In genomic region chr14:42428996-42429395, GRCh38 we compare ENCODE assay signal across 11 cellular contexts.
DNase-seq lines count a peak whose midpoint lies in the region; ATAC-seq and TF ChIP-seq lines count a peak whose summit lies in the region.
"Had no signal": no experiment of that assay in that cellular context is flagged by ENCODE, and none has a peak within 500 bp of the region (broad histone marks: within the 10 kb centered on the region; RNA-seq: fewer than 3 reads in every experiment).

No MANE protein-coding gene starts in this region.

- H3K27me3 ChIP-seq in tibial artery = no peaks in the 10 kb centered on the region
- H3K27me3 ChIP-seq in SJCRH30 = no peaks in the 10 kb centered on the region
- no peaks in the 10 kb centered on the region for H3K27me3 ChIP-seq in left ventricle myocardium inferior (ENCODE audit: low read depth)
- no peaks in the 10 kb centered on the region for H3K27me3 ChIP-seq in thyroid gland

- H3K4me1 ChIP-seq in tibial artery (no peaks in the 10 kb centered on the region), SJCRH30 (no peaks in the 10 kb centered on the region; the same call in 1 of the 2 replicates), left ventricle myocardium inferior (no peaks in the 10 kb centered on the region), thyroid gland (no peaks in the 10 kb centered on the region)

- ATAC-seq in GM18511 (IDR thresholded peaks at IDR 0.05; ENCODE audit: unreplicated experiment) (peak; percentile 99), GM21447 (IDR thresholded peaks at IDR 0.05; ENCODE audit: unreplicated experiment) (peak; percentile 92), HG03159 (IDR thresholded peaks at IDR 0.05; ENCODE audit: unreplicated experiment) (peak; percentile 97), esophagus mucosa (peak; percentile 100)

- no peak for TF ChIP-seq POLR2A in thyroid gland (IDR thresholded peaks at IDR 0.05)

- H3K4me3 ChIP-seq in tibial artery = no peak overlapping the region
- no peak overlapping the region for H3K4me3 ChIP-seq in SJCRH30
- H3K4me3 ChIP-seq in left ventricle myocardium inferior = no peak overlapping the region
- H3K4me3 ChIP-seq in thyroid gland (replicated peaks in 1 of 3) = no peak overlapping the region

- WGBS in thyroid gland, 2 donors = 31 to 53% methylated on average over 1 of the region's 1 CpG

- intact Hi-C loops in tibial artery (cut with DNase I; ENCODE audit: low total_unique reads) = no loop called here
- intact Hi-C loops in left ventricle myocardium inferior (cut with micrococcal nuclease) = no loop called here
- intact Hi-C loops in thyroid gland (cut with DNase I) = no loop called here

- TF ChIP-seq CTCF in tibial artery (IDR thresholded peaks at IDR 0.05) = no peak
- TF ChIP-seq CTCF in left ventricle myocardium inferior (IDR thresholded peaks at IDR 0.05; ENCODE audit: borderline replicate concordance) = no peak
- TF ChIP-seq CTCF in thyroid gland (IDR thresholded peaks at IDR 0.05) = no peak

- H3K27ac ChIP-seq in tibial artery (no peak overlapping the region), SJCRH30 (no peak overlapping the region), left ventricle myocardium inferior (replicated peaks) (no peak overlapping the region), thyroid gland (no peak overlapping the region)

- no peak for DNase-seq in tibial artery
- no peak for DNase-seq in SJCRH30
- DNase-seq in left ventricle myocardium inferior = no peak
- no peak for DNase-seq in thyroid gland
- DNase-seq: DMS153, NCI-H2107, posterior cingulate gyrus had no signal

- H3K36me3 ChIP-seq in tibial artery (no peaks in the 10 kb centered on the region), SJCRH30 (no peaks in the 10 kb centered on the region), left ventricle myocardium inferior (no peaks in the 10 kb centered on the region), thyroid gland (no peaks in the 10 kb centered on the region)

- H3K9me3 ChIP-seq in tibial artery (no peaks in the 10 kb centered on the region), SJCRH30 (replicated peaks) (no peaks in the 10 kb centered on the region), left ventricle myocardium inferior (replicated peaks) (peaks cover 12% of the 10 kb centered on the region), thyroid gland (no peaks in the 10 kb centered on the region)
